Comparison of ENCODE assay signal across 14 cellular contexts in genomic region chr6:123808556-123808955, GRCh38.
DNase-seq lines count a peak whose midpoint lies in the region; ATAC-seq and TF ChIP-seq lines count a peak whose summit lies in the region.
"Had no signal": no experiment of that assay in that cellular context is flagged by ENCODE, and none has a peak within 500 bp of the region (broad histone marks: within the 10 kb centered on the region; RNA-seq: fewer than 3 reads in every experiment).

No MANE protein-coding gene starts in this region.

- H4K20me1 ChIP-seq in Loucy (ENCODE audit: insufficient read depth, low read length, poor library complexity, severe bottlenecking): no peaks in the 10 kb centered on the region

- peak; percentile 52 for DNase-seq in NCI-H2196 treated with DMSO at 0.1 percent for 48 hours (lab: John Stamatoyannopoulos, UW; ENCODE audit: unreplicated experiment)
- peak; percentile 91 for DNase-seq in cerebellar cortex (ENCODE audit: low spot score)
- DNase-seq in retina: peak; percentile 26
- DNase-seq in central memory CD4-positive, alpha-beta T cell: no peak
- no peak for DNase-seq in stimulated activated naive B cell treated with anti-CD40 and anti-IgM and Interleukin-4, amounts not matched to agents 10 μg/mL and 1 μg/mL and 100 μg/mL, for 72 hours
- DNase-seq: activated CD8-positive, alpha-beta T cell treated with anti-CD3 and anti-CD28 coated beads for 36 hours; activated naive CD4-positive, alpha-beta T cell treated with Interleukin-2 at 50 U/mL for 16 hours; Calu3; MV-4-11; right lobe of liver; T1000 had no signal

- no peaks in the 10 kb centered on the region for H3F3A ChIP-seq in Loucy (ENCODE audit: low read depth)

- no peaks in the 10 kb centered on the region for H3K9me3 ChIP-seq in Loucy (ENCODE audit: insufficient read depth, low read depth, low read length)
- H3K9me3 ChIP-seq: right lobe of liver had no signal

- no peak for TF ChIP-seq CTCF in Loucy (conservative IDR thresholded peaks at IDR 0.05; ENCODE audit: low read length)

- no peak overlapping the region for H3K27ac Mint-ChIP-seq in stimulated activated naive B cell treated with anti-CD40 and anti-IgM and Interleukin-4, amounts not matched to agents 10 μg/mL and 1 μg/mL and 100 μg/mL, for 72 hours
- H3K27ac Mint-ChIP-seq: activated CD8-positive, alpha-beta T cell treated with anti-CD3 and anti-CD28 coated beads for 36 hours had no signal

- no peak overlapping the region for H3K4me3 ChIP-seq in Loucy (ENCODE audit: low read length, poor library complexity, severe bottlenecking)
- H3K4me3 ChIP-seq: right lobe of liver had no signal

- no peaks in the 10 kb centered on the region for H3K36me3 Mint-ChIP-seq in stimulated activated naive B cell treated with anti-CD40 and anti-IgM and Interleukin-4, amounts not matched to agents 10 μg/mL and 1 μg/mL and 100 μg/mL, for 72 hours

- ATAC-seq in stimulated activated naive B cell treated with anti-CD40 and anti-IgM and Interleukin-4, amounts not matched to agents 10 μg/mL and 1 μg/mL and 100 μg/mL, for 72 hours (replicated peaks): no peak
- no peak for ATAC-seq in GM21360 (IDR thresholded peaks at IDR 0.05; ENCODE audit: unreplicated experiment)
- ATAC-seq: activated CD8-positive, alpha-beta T cell treated with anti-CD3 and anti-CD28 coated beads for 36 hours; esophagus mucosa; right lobe of liver had no signal

- H3K4me2 ChIP-seq in Loucy (ENCODE audit: low read depth, low read length, poor library complexity, severe bottlenecking): peak overlapping the region; percentile 1

- H3K9ac ChIP-seq in Loucy (ENCODE audit: low read depth, low read length, poor library complexity, severe bottlenecking): no peak overlapping the region

- H3K4me3 Mint-ChIP-seq in stimulated activated naive B cell treated with anti-CD40 and anti-IgM and Interleukin-4, amounts not matched to agents 10 μg/mL and 1 μg/mL and 100 μg/mL, for 72 hours: no peak overlapping the region
- H3K4me3 Mint-ChIP-seq: activated CD8-positive, alpha-beta T cell treated with anti-CD3 and anti-CD28 coated beads for 36 hours had no signal

- H3K27me3 ChIP-seq in Loucy (ENCODE audit: insufficient read depth, low read length, poor library complexity, severe bottlenecking): no peaks in the 10 kb centered on the region
- H3K27me3 ChIP-seq: right lobe of liver had no signal

- peaks cover 16% of the 10 kb centered on the region for H3K4me1 ChIP-seq in Loucy (ENCODE audit: insufficient read depth, low read length, poor library complexity, severe bottlenecking)
- H3K4me1 ChIP-seq: right lobe of liver had no signal

- no peaks in the 10 kb centered on the region for H3K36me3 ChIP-seq in Loucy (ENCODE audit: insufficient read depth, low read length)
- H3K36me3 ChIP-seq: right lobe of liver had no signal

- no peaks in the 10 kb centered on the region for H3K79me2 ChIP-seq in Loucy (ENCODE audit: insufficient read depth, low read length)

- H3K9me2 ChIP-seq in Loucy (replicated peaks; ENCODE audit: low read depth, low read length): no peaks in the 10 kb centered on the region

- H3K4me1 Mint-ChIP-seq in stimulated activated naive B cell treated with anti-CD40 and anti-IgM and Interleukin-4, amounts not matched to agents 10 μg/mL and 1 μg/mL and 100 μg/mL, for 72 hours: peaks cover 0 to 6% of the 10 kb centered on the region in 2 donors

- H3K27me3 Mint-ChIP-seq in stimulated activated naive B cell treated with anti-CD40 and anti-IgM and Interleukin-4, amounts not matched to agents 10 μg/mL and 1 μg/mL and 100 μg/mL, for 72 hours: peaks cover 17 to 23% of the 10 kb centered on the region in 2 donors

- no peak overlapping the region for H2AFZ ChIP-seq in Loucy (ENCODE audit: low read length)

- no peaks in the 10 kb centered on the region for H3K9me3 Mint-ChIP-seq in stimulated activated naive B cell treated with anti-CD40 and anti-IgM and Interleukin-4, amounts not matched to agents 10 μg/mL and 1 μg/mL and 100 μg/mL, for 72 hours
- H3K9me3 Mint-ChIP-seq: activated CD8-positive, alpha-beta T cell treated with anti-CD3 and anti-CD28 coated beads for 36 hours had no signal

Comparison
In these comparisons a context has a peak if more than half of its experiments do, and no peak if none do; other contexts are left out.
1. DNase-seq: peak in NCI-H2196 treated with DMSO at 0.1 percent for 48 hours (single experiment), cerebellar cortex (single experiment) and retina (single experiment); none in central memory CD4-positive, alpha-beta T cell (single experiment) and stimulated activated naive B cell treated with anti-CD40 and anti-IgM and Interleukin-4, amounts not matched to agents 10 μg/mL and 1 μg/mL and 100 μg/mL, for 72 hours (single experiment).